Comparison of ENCODE assay signal across 26 cellular contexts in genomic region chr2:222176890-222177289, GRCh38.
"Had no signal": no experiment of that assay in that cellular context is flagged by ENCODE, and none has a peak within 500 bp of the region (broad histone marks: within the 10 kb centered on the region; RNA-seq: fewer than 3 reads in every experiment).

No MANE protein-coding gene starts in this region.

- ATAC-seq: activated CD8-positive, alpha-beta T cell treated with anti-CD3 and anti-CD28 coated beads, Interleukin-2, amount 10 ng/mL, durations not matched to agents 7 days and 5 days; activated T-cell treated with anti-CD3 and anti-CD28 coated beads, Interleukin-2, amount 50 U/mL, for 4 hours; left ventricle myocardium superior; mucosa of descending colon; pancreas; right lobe of liver; stimulated activated naive CD8-positive, alpha-beta T cell treated with anti-CD3 and anti-CD28 coated beads, Interleukin-15, amount 100 ng/mL, for 72 hours had no signal

- DNase-seq: activated CD4-positive, alpha-beta T cell treated with anti-CD3 and anti-CD28 coated beads, Interleukin-2, amount 10 ng/mL, durations not matched to agents 24 days and 14 days; activated CD8-positive, alpha-beta memory T cell treated with anti-CD3 and anti-CD28 coated beads, Interleukin-2, amount 50 U/mL, for 4 hours; activated CD8-positive, alpha-beta T cell treated with anti-CD3 and anti-CD28 coated beads, Interleukin-2, amount 10 ng/mL, durations not matched to agents 7 days and 5 days; activated effector memory CD4-positive, alpha-beta T cell treated with anti-CD3 and anti-CD28 coated beads, Interleukin-2, amount 50 U/mL, for 16 hours; activated naive CD4-positive, alpha-beta T cell treated with anti-CD3 and anti-CD28 coated beads, Interleukin-2, amount 50 U/mL, for 16 hours; activated T-cell treated with anti-CD3 and anti-CD28 coated beads, Interleukin-2, amount 50 U/mL, for 4 hours; aorta; brain microvascular endothelial cell; central memory CD4-positive, alpha-beta T cell; dorsolateral prefrontal cortex; head of caudate nucleus; immature natural killer cell; kidney glomerular epithelial cell; left ventricle myocardium superior; mucosa of descending colon; naive B cell; pancreas; right lobe of liver; small intestine; stimulated activated CD4-positive, alpha-beta T cell treated with anti-CD3 and anti-CD28 coated beads, Interleukin-15, amount 100 ng/mL, for 24 hours; stimulated activated CD4-positive, alpha-beta T cell treated with anti-CD3 and anti-CD28 coated beads, Interleukin-2, amount 100 ng/mL, for 48 hours; stimulated activated naive CD8-positive, alpha-beta T cell treated with anti-CD3 and anti-CD28 coated beads, Interleukin-15, amount 100 ng/mL, for 72 hours; T1000; transverse colon; uterus had no signal

- H3K27me3 Mint-ChIP-seq: activated CD4-positive, alpha-beta T cell treated with anti-CD3 and anti-CD28 coated beads, Interleukin-2, amount 10 ng/mL, durations not matched to agents 24 days and 14 days; naive B cell; stimulated activated naive CD8-positive, alpha-beta T cell treated with anti-CD3 and anti-CD28 coated beads, Interleukin-15, amount 100 ng/mL, for 72 hours had no signal

- H3K4me3 Mint-ChIP-seq: activated CD4-positive, alpha-beta T cell treated with anti-CD3 and anti-CD28 coated beads, Interleukin-2, amount 10 ng/mL, durations not matched to agents 24 days and 14 days; activated CD8-positive, alpha-beta T cell treated with anti-CD3 and anti-CD28 coated beads, Interleukin-2, amount 10 ng/mL, durations not matched to agents 7 days and 5 days; activated T-cell treated with anti-CD3 and anti-CD28 coated beads, Interleukin-2, amount 50 U/mL, for 4 hours; immature natural killer cell; memory B cell; naive B cell; stimulated activated naive CD8-positive, alpha-beta T cell treated with anti-CD3 and anti-CD28 coated beads, Interleukin-15, amount 100 ng/mL, for 72 hours had no signal

- H3K9me3 Mint-ChIP-seq: activated CD4-positive, alpha-beta T cell treated with anti-CD3 and anti-CD28 coated beads, Interleukin-2, amount 10 ng/mL, durations not matched to agents 24 days and 14 days; activated T-cell treated with anti-CD3 and anti-CD28 coated beads, Interleukin-2, amount 50 U/mL, for 4 hours; memory B cell; stimulated activated naive CD8-positive, alpha-beta T cell treated with anti-CD3 and anti-CD28 coated beads, Interleukin-15, amount 100 ng/mL, for 72 hours had no signal

- H3K27ac Mint-ChIP-seq: activated CD4-positive, alpha-beta T cell treated with anti-CD3 and anti-CD28 coated beads, Interleukin-2, amount 10 ng/mL, durations not matched to agents 24 days and 14 days; activated CD8-positive, alpha-beta T cell treated with anti-CD3 and anti-CD28 coated beads, Interleukin-2, amount 10 ng/mL, durations not matched to agents 7 days and 5 days; immature natural killer cell; memory B cell; naive B cell; stimulated activated naive CD8-positive, alpha-beta T cell treated with anti-CD3 and anti-CD28 coated beads, Interleukin-15, amount 100 ng/mL, for 72 hours had no signal

- H3K36me3 Mint-ChIP-seq: immature natural killer cell, memory B cell, naive B cell had no signal

- H3K4me1 Mint-ChIP-seq: activated CD4-positive, alpha-beta T cell treated with anti-CD3 and anti-CD28 coated beads, Interleukin-2, amount 10 ng/mL, durations not matched to agents 24 days and 14 days; immature natural killer cell; memory B cell; naive B cell; stimulated activated naive CD8-positive, alpha-beta T cell treated with anti-CD3 and anti-CD28 coated beads, Interleukin-15, amount 100 ng/mL, for 72 hours had no signal
